In the genomic region with DNA sequence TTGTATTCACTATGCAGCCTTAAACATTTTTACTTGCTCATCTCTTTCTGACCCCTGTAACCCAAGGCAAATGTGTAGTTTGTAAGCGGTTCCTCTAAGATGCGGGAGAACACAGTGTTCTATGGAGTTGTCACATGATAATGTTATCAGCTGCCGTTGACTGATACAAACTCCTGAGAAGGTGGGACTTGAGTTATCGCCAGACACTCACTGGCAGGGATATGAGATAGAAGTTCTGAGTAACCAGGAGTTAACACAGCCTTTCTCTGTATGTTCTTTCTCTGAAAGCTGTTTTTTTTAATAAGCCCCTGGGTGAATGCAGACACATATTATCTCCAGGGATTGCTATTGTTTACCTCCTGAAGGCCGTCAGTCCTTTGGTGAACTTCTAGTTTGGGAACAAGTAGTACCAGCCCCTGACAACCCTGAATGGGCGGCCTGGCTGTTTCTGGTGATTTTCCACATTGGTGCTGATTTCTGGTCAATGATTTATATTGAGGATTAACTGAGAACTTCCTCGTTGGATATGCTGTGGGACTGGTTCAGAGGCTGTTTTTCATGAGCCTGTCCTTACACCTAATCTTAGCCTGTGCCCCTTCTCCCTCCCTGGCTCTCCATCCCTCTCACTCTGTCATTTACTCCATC, we compare ENCODE assay signal across 13 cellular contexts.
DNase-seq lines count a peak whose midpoint lies in the region; ATAC-seq and TF ChIP-seq lines count a peak whose summit lies in the region.
"Had no signal": no experiment of that assay in that cellular context is flagged by ENCODE, and none has a peak within 500 bp of the region (broad histone marks: within the 10 kb centered on the region; RNA-seq: fewer than 3 reads in every experiment).

No MANE protein-coding gene starts in this region.

- H3K9me3 ChIP-seq in heart left ventricle, result no peaks in the 10 kb centered on the region
- no peaks in the 10 kb centered on the region for H3K9me3 ChIP-seq in aorta (ENCODE audit: control insufficient read depth, low read length)
- no peaks in the 10 kb centered on the region for H3K9me3 ChIP-seq in thyroid gland

- peak; percentile 70 for ATAC-seq in Right ventricle myocardium inferior
- peak; percentile 61 to 84 (median 74) for ATAC-seq in heart left ventricle
- peak; percentile 51 for ATAC-seq in aorta (ENCODE audit: low FRiP score)
- ATAC-seq: WTC11 had no signal

- H3K36me3 ChIP-seq in heart left ventricle, result no peaks in the 10 kb centered on the region
- no peaks in the 10 kb centered on the region for H3K36me3 ChIP-seq in aorta (ENCODE audit: control insufficient read depth in 1 of 2, insufficient read depth in 2 of 2, low read length in 1 of 2)
- H3K36me3 ChIP-seq in thyroid gland, result no peaks in the 10 kb centered on the region

- peak overlapping the region in 6 of 12 donors; percentile 11 to 73 (median 48) for H3K27ac ChIP-seq in heart left ventricle
- no peak overlapping the region for H3K27ac ChIP-seq in aorta (ENCODE audit: low read depth in 1 of 2, low read length in 2 of 2)
- no peak overlapping the region for H3K27ac ChIP-seq in thyroid gland
- H3K27ac ChIP-seq: coronary artery had no signal

- peak overlapping the region; percentile 24 to 98 (median 97) for H3K27ac Mint-ChIP-seq in nephron
- no peak overlapping the region for H3K27ac Mint-ChIP-seq in activated naive CD8-positive, alpha-beta T cell treated with anti-CD3 and anti-CD28 coated beads for 36 hours

- WGBS in heart left ventricle, 4 donors, result 34 to 42% (median 41%) methylated on average over 7 of the region's 7 CpGs
- WGBS in aorta, 2 donors, result 45 to 48% methylated on average over 7 of the region's 7 CpGs
- 73% methylated on average over 7 of the region's 7 CpGs for WGBS in thyroid gland, 2 donors

- intact Hi-C loops in Right ventricle myocardium inferior (cut with DNase I) (no loop called here), cardiac septum (cut with DNase I) (no loop called here), heart left ventricle (cut with DNase I) (no loop called here), aorta (cut with DNase I) (no loop called here), thyroid gland (cut with DNase I) (no loop called here), posterior vena cava (cut with DNase I) (loop anchor here in 1 of 2 donors (10.0 kb wide), 1 partner anchor 211 kb away; no protein-coding TSS in a partner anchor)

- H3K27me3 ChIP-seq in heart left ventricle (no peaks in the 10 kb centered on the region), aorta (ENCODE audit: control insufficient read depth in 1 of 2, insufficient read depth in 2 of 2, low read length in 1 of 2) (no peaks in the 10 kb centered on the region), thyroid gland (no peaks in the 10 kb centered on the region)

- H3K4me3 ChIP-seq in heart left ventricle, result no peak overlapping the region
- no peak overlapping the region for H3K4me3 ChIP-seq in aorta (ENCODE audit: low read length in 2 of 2)
- H3K4me3 ChIP-seq in thyroid gland (replicated peaks in 1 of 3), result no peak overlapping the region
- H3K4me3 ChIP-seq: coronary artery had no signal

- TF ChIP-seq CTCF in heart left ventricle (IDR thresholded peaks at IDR 0.05) (no peak), nephron (IDR thresholded peaks at IDR 0.05; ENCODE audit: unreplicated experiment in 3 of 3) (no peak), thyroid gland (IDR thresholded peaks at IDR 0.05) (no peak)

- no peak for DNase-seq in Right ventricle myocardium inferior (ENCODE audit: missing footprints)
- no peak for DNase-seq in cardiac septum (ENCODE audit: low spot score)
- DNase-seq in heart left ventricle, result no peak
- no peak for DNase-seq in aorta
- no peak for DNase-seq in thyroid gland
- DNase-seq in posterior vena cava (ENCODE audit: low spot score), result no peak
- DNase-seq in activated naive CD8-positive, alpha-beta T cell treated with anti-CD3 and anti-CD28 coated beads for 36 hours, result no peak
- DNase-seq: DND-41, NCI-H1105, NCI-H82 had no signal

- TF ChIP-seq POLR2A in heart left ventricle (IDR thresholded peaks at IDR 0.05) (no peak), thyroid gland (IDR thresholded peaks at IDR 0.05) (no peak)

- H3K4me1 ChIP-seq in heart left ventricle (peaks cover 0 to 29% (median 9%) of the 10 kb centered on the region in 12 donors), aorta (ENCODE audit: control insufficient read depth in 1 of 2, insufficient read depth in 2 of 2, low read length in 2 of 2) (no peaks in the 10 kb centered on the region), thyroid gland (peaks cover 9 to 15% of the 10 kb centered on the region in 2 donors)

- no peak overlapping the region for H3K4me3 Mint-ChIP-seq in nephron
- H3K4me3 Mint-ChIP-seq in activated naive CD8-positive, alpha-beta T cell treated with anti-CD3 and anti-CD28 coated beads for 36 hours, result no peak overlapping the region
- H3K4me3 Mint-ChIP-seq: WTC11 had no signal

- no peaks in the 10 kb centered on the region for H3K9me3 Mint-ChIP-seq in nephron
- H3K9me3 Mint-ChIP-seq in activated naive CD8-positive, alpha-beta T cell treated with anti-CD3 and anti-CD28 coated beads for 36 hours, result no peaks in the 10 kb centered on the region
- H3K9me3 Mint-ChIP-seq: WTC11 had no signal

- H3K4me1 Mint-ChIP-seq in nephron, result peaks cover 31% of the 10 kb centered on the region
- no peaks in the 10 kb centered on the region for H3K4me1 Mint-ChIP-seq in activated naive CD8-positive, alpha-beta T cell treated with anti-CD3 and anti-CD28 coated beads for 36 hours

- no peaks in the 10 kb centered on the region for H3K36me3 Mint-ChIP-seq in nephron (ENCODE audit: low read depth)
- H3K36me3 Mint-ChIP-seq in activated naive CD8-positive, alpha-beta T cell treated with anti-CD3 and anti-CD28 coated beads for 36 hours, result no peaks in the 10 kb centered on the region

- H3K27me3 Mint-ChIP-seq in nephron (ENCODE audit: low read depth), result no peaks in the 10 kb centered on the region
- H3K27me3 Mint-ChIP-seq in activated naive CD8-positive, alpha-beta T cell treated with anti-CD3 and anti-CD28 coated beads for 36 hours, result peaks cover 16% of the 10 kb centered on the region
